Comparison of ENCODE assay signal across 9 cellular contexts in the genomic region with DNA sequence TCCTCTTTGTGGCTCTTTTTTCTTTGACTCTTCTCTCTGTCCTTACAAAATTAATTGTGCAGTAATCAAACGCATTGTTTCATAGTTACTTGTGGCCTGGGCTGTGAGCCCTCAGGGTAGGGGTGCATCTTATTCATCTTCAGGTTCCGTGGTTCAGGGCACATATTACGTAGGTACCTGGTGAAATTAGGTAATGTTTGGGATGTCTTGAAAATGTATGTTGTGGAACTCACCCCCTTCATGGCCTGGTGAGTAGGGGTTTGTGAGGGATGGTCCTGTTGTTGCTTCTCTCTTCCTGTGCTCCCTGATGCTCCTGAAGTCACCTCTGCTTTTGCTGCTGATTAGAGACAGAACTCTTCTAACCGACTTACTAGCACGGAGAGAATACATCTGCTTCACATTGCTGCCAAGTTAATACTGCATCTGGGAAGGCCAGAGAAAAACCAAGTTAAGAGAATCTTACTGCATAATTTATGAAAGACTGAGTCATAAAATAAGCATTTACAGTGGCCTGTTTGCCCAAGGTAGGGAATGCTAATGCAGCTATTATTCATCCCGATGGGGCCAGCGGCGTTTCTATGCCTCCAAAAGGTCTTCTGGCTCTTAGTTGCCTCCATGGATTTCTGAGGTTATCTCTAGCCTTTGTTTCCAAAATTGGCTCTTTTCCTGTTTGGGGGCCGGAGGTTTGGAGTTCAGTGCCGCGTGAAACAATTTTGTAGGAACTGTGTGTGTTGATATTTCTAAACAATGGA.
DNase-seq lines count a peak whose midpoint lies in the region; ATAC-seq, FAIRE-seq and TF ChIP-seq lines count a peak whose summit lies in the region.
"Had no signal": no experiment of that assay in that cellular context is flagged by ENCODE, and none has a peak within 500 bp of the region (broad histone marks: within the 10 kb centered on the region; RNA-seq: fewer than 3 reads in every experiment).

No MANE protein-coding gene starts in this region.

- no peak overlapping the region for H3K4me3 Mint-ChIP-seq in activated T-cell treated with anti-CD3 and anti-CD28 coated beads, Interleukin-2, amount 50 U/mL, for 72 hours

- no peaks in the 10 kb centered on the region for H3K36me3 ChIP-seq in endothelial cell of umbilical vein (ENCODE audit: control insufficient read depth in 2 of 2, extremely low read depth in 1 of 2, insufficient read depth in 2 of 2, low read length in 2 of 2)

- CTCF ChIA-PET in endothelial cell of umbilical vein (lab: Charles Lee) = interaction anchor here (0.7 to 2.9 kb wide), 7 partner anchors 9 to 67 kb away, joined by 3 to 14 read pairs (median 6); a partner anchor contains a TSS

- no peak for ATAC-seq in activated T-cell treated with anti-CD3 and anti-CD28 coated beads, Interleukin-2, amount 50 U/mL, for 72 hours (replicated peaks in 1 of 2)
- no peak for ATAC-seq in HG03280 (IDR thresholded peaks at IDR 0.05; ENCODE audit: unreplicated experiment)
- no peak for ATAC-seq in HG03039 (IDR thresholded peaks at IDR 0.05; ENCODE audit: unreplicated experiment)

- no peak for TF ChIP-seq CTCF in endothelial cell of umbilical vein (IDR thresholded peaks at IDR 0.05; ENCODE audit: extremely low read depth in 1 of 2, insufficient read depth in 1 of 2, low read depth in 1 of 2, low read length in 2 of 2)

- no peaks in the 10 kb centered on the region for H4K20me1 ChIP-seq in endothelial cell of umbilical vein (replicated peaks; ENCODE audit: control insufficient read depth, extremely low read depth, insufficient read depth, low read length)

- H3K79me2 ChIP-seq in endothelial cell of umbilical vein (ENCODE audit: control insufficient read depth, insufficient read depth, low read length) = peaks cover 2% of the 10 kb centered on the region

- no TSS peak for BruUV-seq in endothelial cell of umbilical vein (replicated peaks; lab: Mats Ljungman, UMichigan)

- no peak for TF ChIP-seq POLR2A in endothelial cell of umbilical vein (IDR thresholded peaks at IDR 0.05; ENCODE audit: low read depth, low read length)

- dilution Hi-C loops in endothelial cell of umbilical vein (cut with MboI; ENCODE audit: extremely low pct_ligation_motif_present, low sequenced_read_pairs) = no loop called here

- H3K27me3 Mint-ChIP-seq in activated T-cell treated with anti-CD3 and anti-CD28 coated beads, Interleukin-2, amount 50 U/mL, for 72 hours (ENCODE audit: low read depth) = no peaks in the 10 kb centered on the region

- peaks cover 11 to 23% of the 10 kb centered on the region in 2 donors for H3K36me3 Mint-ChIP-seq in activated T-cell treated with anti-CD3 and anti-CD28 coated beads, Interleukin-2, amount 50 U/mL, for 72 hours (ENCODE audit: insufficient read depth in 2 of 2)

- no peaks in the 10 kb centered on the region for H3K27me3 ChIP-seq in endothelial cell of umbilical vein (ENCODE audit: control insufficient read depth in 2 of 2, insufficient read depth in 2 of 2, low read length in 2 of 2)

- no peaks in the 10 kb centered on the region for H3K9me1 ChIP-seq in endothelial cell of umbilical vein (replicated peaks; ENCODE audit: control insufficient read depth, extremely low read depth, insufficient read depth, low read length)

- peaks cover 0 to 2% of the 10 kb centered on the region in 2 donors for H3K9me3 Mint-ChIP-seq in activated T-cell treated with anti-CD3 and anti-CD28 coated beads, Interleukin-2, amount 50 U/mL, for 72 hours

- peak overlapping the region; percentile 44 for H3K27ac ChIP-seq in endothelial cell of umbilical vein (ENCODE audit: insufficient read depth, low read depth, low read length)

- peaks cover 33% of the 10 kb centered on the region for H3K4me1 ChIP-seq in endothelial cell of umbilical vein (ENCODE audit: control insufficient read depth, extremely low read depth, insufficient read depth, low read length)

- peak overlapping the region; percentile 51 for H3K4me2 ChIP-seq in endothelial cell of umbilical vein (ENCODE audit: insufficient read depth, low read length)

- POLR2A ChIA-PET in endothelial cell of umbilical vein (lab: Charles Lee) = no interaction called here

- peak overlapping the region; percentile 28 for H3K9ac ChIP-seq in endothelial cell of umbilical vein (replicated peaks; ENCODE audit: extremely low read depth, insufficient read depth, low read length)

- H3K4me3 ChIP-seq in endothelial cell of umbilical vein (replicated peaks in 1 of 3; ENCODE audit: insufficient read depth in 1 of 3, low read depth in 1 of 3, low read length in 3 of 3) = no peak overlapping the region

- H3K9me3 ChIP-seq in endothelial cell of umbilical vein (replicated peaks; ENCODE audit: control insufficient read depth, insufficient read depth, low read length) = no peaks in the 10 kb centered on the region

- intact Hi-C loops in endothelial cell of umbilical vein (cut with micrococcal nuclease) = loop anchor here (1.0 kb wide), 1 partner anchor 16 kb away; no protein-coding TSS in a partner anchor

- peak; percentile 98 for FAIRE-seq in endothelial cell of umbilical vein (lab: Jason Lieb, UNC)

- H3K27ac Mint-ChIP-seq in activated T-cell treated with anti-CD3 and anti-CD28 coated beads, Interleukin-2, amount 50 U/mL, for 72 hours = no peak overlapping the region

- DNase-seq in COLO668 (lab: John Stamatoyannopoulos, UW; ENCODE audit: unreplicated experiment) (peak; percentile 45), LHCN-M2 (ENCODE audit: low read depth) (peak; percentile 89), endothelial cell of umbilical vein (ENCODE audit: low read depth, low spot score) (peak; percentile 92), non-pigmented ciliary epithelial cell (ENCODE audit: low read depth) (peak; percentile 68), NCI-H774 (lab: John Stamatoyannopoulos, UW) (no peak)
- DNase-seq in activated T-cell treated with anti-CD3 and anti-CD28 coated beads, Interleukin-2, amount 50 U/mL, for 72 hours = no peak
- DNase-seq: NCI-H1048 had no signal

- peak overlapping the region; percentile 0 for H2AFZ ChIP-seq in endothelial cell of umbilical vein (ENCODE audit: low read depth, low read length)

- peaks cover 21% of the 10 kb centered on the region for H3K4me1 Mint-ChIP-seq in activated T-cell treated with anti-CD3 and anti-CD28 coated beads, Interleukin-2, amount 50 U/mL, for 72 hours (ENCODE audit: low read depth)

TF ChIP-seq in endothelial cell of umbilical vein, 7 proteins besides CTCF, POLR2A, EP300 and RAD21:
- TF ChIP-seq, protein P1, sequence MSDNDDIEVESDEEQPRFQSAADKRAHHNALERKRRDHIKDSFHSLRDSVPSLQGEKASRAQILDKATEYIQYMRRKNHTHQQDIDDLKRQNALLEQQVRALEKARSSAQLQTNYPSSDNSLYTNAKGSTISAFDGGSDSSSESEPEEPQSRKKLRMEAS (IDR thresholded peaks at IDR 0.05; ENCODE audit: insufficient read depth, insufficient read length) = no peak
- no peak for TF ChIP-seq EZH2 (IDR thresholded peaks at IDR 0.05; ENCODE audit: borderline replicate concordance, low read depth, low read length, severe bottlenecking)
- peak; percentile 43 for TF ChIP-seq JUN (IDR thresholded peaks at IDR 0.05; ENCODE audit: borderline replicate concordance, insufficient read depth, insufficient read length, low read depth)
- TF ChIP-seq GATA2 (IDR thresholded peaks at IDR 0.05; ENCODE audit: insufficient read depth, insufficient read length, low read depth, low read length) = peak; percentile 53
- TF ChIP-seq FOS (IDR thresholded peaks at IDR 0.05; ENCODE audit: borderline replicate concordance, insufficient read depth, low read length) = peak; percentile 76
- peak; percentile 27 for TF ChIP-seq POLR2AphosphoS5 (IDR thresholded peaks at IDR 0.05; ENCODE audit: insufficient read depth, low read depth, low read length)

Comparison
In these comparisons a context has a peak if more than half of its experiments do, and no peak if none do; other contexts are left out.
1. DNase-seq: peak in COLO668 (single experiment), LHCN-M2 (single experiment), endothelial cell of umbilical vein (single experiment) and non-pigmented ciliary epithelial cell (single experiment); none in NCI-H774 (single experiment) and activated T-cell treated with anti-CD3 and anti-CD28 coated beads, Interleukin-2, amount 50 U/mL, for 72 hours (0 of 2).